In the genomic region with DNA sequence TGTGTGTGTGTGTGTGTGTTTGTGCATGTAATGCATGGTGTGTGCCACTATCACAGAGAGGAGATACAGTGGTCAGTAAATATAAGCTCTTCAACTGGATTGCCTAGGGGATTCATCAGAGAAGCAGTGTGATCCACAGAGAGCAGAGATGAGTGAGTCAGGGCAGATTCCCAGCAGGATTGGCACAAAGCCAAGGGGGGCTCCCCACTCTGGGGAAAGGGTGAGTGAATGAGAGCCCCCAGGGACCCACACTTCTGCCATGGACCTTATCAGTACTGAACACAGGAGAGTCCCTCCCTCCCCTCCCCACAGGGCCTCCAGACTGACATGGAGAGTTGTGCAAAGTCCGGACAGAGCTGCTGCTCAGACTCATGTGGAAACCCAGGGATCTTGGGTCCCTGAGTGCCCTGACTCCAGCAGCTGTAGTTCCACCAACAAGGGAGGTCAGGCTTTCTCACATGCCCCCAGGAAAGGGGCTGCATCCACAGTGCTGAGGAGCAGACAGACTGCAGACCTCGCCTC, we compare ENCODE assay signal across 23 cellular contexts.
"Had no signal": no experiment of that assay in that cellular context is flagged by ENCODE, and none has a peak within 500 bp of the region (broad histone marks: within the 10 kb centered on the region; RNA-seq: fewer than 3 reads in every experiment).

No MANE protein-coding gene starts in this region.

- H3K9me3 ChIP-seq: lower lobe of right lung, ovary, transverse colon had no signal

- H3K27ac Mint-ChIP-seq: memory B cell, mesothelial cell of epicardium, natural killer cell, progenitor cell of endocrine pancreas had no signal

- H3K4me1 ChIP-seq: heart right ventricle, left ventricle myocardium inferior, lower lobe of right lung, stomach, transverse colon had no signal

- H3K36me3 ChIP-seq: heart right ventricle, left ventricle myocardium inferior, lower lobe of right lung, ovary, stomach, thoracic aorta, transverse colon had no signal

- H3K27ac ChIP-seq: heart right ventricle, left ventricle myocardium inferior, lower lobe of right lung, ovary, stomach, thoracic aorta, transverse colon had no signal

- H3K4me1 Mint-ChIP-seq: memory B cell, mesothelial cell of epicardium, natural killer cell, neural crest cell had no signal

- DNase-seq: effector memory CD4-positive, alpha-beta T cell; heart right ventricle; kidney; left cardiac atrium; left ventricle myocardium inferior; lower lobe of right lung; natural killer cell; ovary; right cardiac atrium; stimulated activated CD4-positive, alpha-beta T cell treated with anti-CD3 and anti-CD28 coated beads, Interleukin-2, amount 100 ng/mL, for 48 hours; stomach; substantia nigra; transverse colon had no signal

- H3K27me3 ChIP-seq: heart right ventricle, ovary, stomach, transverse colon had no signal

- FAIRE-seq: endometrium, frontal cortex, kidney, urothelium cell line had no signal

- ATAC-seq: esophagus mucosa, left cardiac atrium, natural killer cell had no signal

- H3K27me3 Mint-ChIP-seq: memory B cell, progenitor cell of endocrine pancreas had no signal

- H3K36me3 Mint-ChIP-seq: memory B cell, mesothelial cell of epicardium had no signal

- H3K4me3 ChIP-seq: heart right ventricle, left ventricle myocardium inferior, lower lobe of right lung, ovary, smooth muscle cell, stomach, thoracic aorta, transverse colon had no signal

- H3K9me3 Mint-ChIP-seq: memory B cell had no signal

- H3K4me3 Mint-ChIP-seq: memory B cell, mesothelial cell of epicardium, natural killer cell, neural crest cell had no signal
